In the genomic region with DNA sequence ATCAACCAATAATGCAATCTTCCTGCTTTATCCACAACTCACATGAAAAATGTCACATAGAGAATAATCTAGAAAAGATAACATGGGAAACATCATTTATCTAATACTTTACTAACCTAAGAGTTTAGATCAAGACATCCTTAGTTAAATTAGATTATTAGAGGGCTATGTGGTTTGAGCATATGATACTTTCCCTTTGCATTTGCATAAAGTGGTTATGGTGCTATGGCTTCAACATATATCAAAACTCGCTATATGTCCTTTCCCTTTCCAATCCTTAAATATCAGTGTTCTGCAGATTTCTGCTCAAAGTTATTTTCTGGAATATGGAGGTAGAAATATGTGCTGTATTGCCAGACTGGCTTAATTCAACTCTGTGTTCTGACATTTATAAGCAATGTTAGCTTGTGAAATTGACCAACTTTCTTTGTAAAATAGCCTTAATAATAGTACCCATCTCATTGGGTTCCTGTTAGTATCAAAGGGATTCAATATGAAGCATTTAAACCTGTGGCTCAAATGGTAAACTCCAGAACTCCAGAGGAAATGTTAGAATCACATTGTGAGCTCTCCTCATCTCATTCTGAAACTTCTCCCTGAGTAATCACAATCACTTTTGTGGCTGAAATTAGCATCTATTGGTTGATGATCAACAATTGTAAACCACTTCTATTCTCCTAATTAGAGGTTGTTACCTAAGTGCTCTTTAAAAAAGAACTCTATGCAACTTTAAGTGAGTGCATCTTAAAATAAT, we compare ENCODE assay signal across 1 cellular context.
TF ChIP-seq lines count a peak whose summit lies in the region.

No MANE protein-coding gene starts in this region.

TF ChIP-seq in SK-N-SH treated with all-trans-retinoic acid at 6 μM for 48 hours, 23 proteins besides CTCF, POLR2A, EP300 and RAD21 (continued from another document):
- TF ChIP-seq ZNF565 (CRISPR knock-in tag; conservative IDR thresholded peaks at IDR 0.05; ENCODE audit: low read depth), result no peak
